21 cellular contexts compared by ENCODE assay signal in genomic region chr2:114222331-114222730, GRCh38.
"Had no signal": no experiment of that assay in that cellular context is flagged by ENCODE, and none has a peak within 500 bp of the region (broad histone marks: within the 10 kb centered on the region; RNA-seq: fewer than 3 reads in every experiment).

No MANE protein-coding gene starts in this region.

- H3K4me1 ChIP-seq: foreskin keratinocyte, left lung, parathyroid adenoma, tibial artery had no signal

- H3K9ac ChIP-seq: parathyroid adenoma had no signal

- H3K36me3 Mint-ChIP-seq: activated naive CD4-positive, alpha-beta T cell treated with anti-CD3 and anti-CD28 coated beads, Interleukin-2, amount 10 ng/mL, durations not matched to agents 7 days and 5 days; natural killer cell treated with Interleukin-12 subunit alpha and Interleukin-12 subunit beta and Interleukin-15 and Interleukin-18, amount 100 ng/mL, for 72 hours; stimulated activated effector memory CD8-positive, alpha-beta T cell treated with anti-CD3 and anti-CD28 coated beads, Interleukin-12 subunit alpha, Interleukin-12 subunit beta, amount 100 ng/mL, for 72 hours had no signal

- H3K4me3 ChIP-seq: coronary artery, left lung, tibial artery had no signal

- H3K27ac Mint-ChIP-seq: activated CD4-positive, alpha-beta memory T cell treated with anti-CD3 and anti-CD28 coated beads, Interleukin-2, amount 10 ng/mL, durations not matched to agents 7 days and 5 days; activated CD4-positive, alpha-beta T cell treated with anti-CD3 and anti-CD28 coated beads, Interleukin-2, amount 10 ng/mL, durations not matched to agents 24 days and 14 days; activated naive CD4-positive, alpha-beta T cell treated with anti-CD3 and anti-CD28 coated beads, Interleukin-2, amount 10 ng/mL, durations not matched to agents 7 days and 5 days; activated T-cell treated with anti-CD3 and anti-CD28 coated beads, Interleukin-2, amount 50 U/mL, for 72 hours; natural killer cell treated with Interleukin-12 subunit alpha and Interleukin-12 subunit beta and Interleukin-15 and Interleukin-18, amount 100 ng/mL, for 72 hours; stimulated activated effector memory CD8-positive, alpha-beta T cell treated with anti-CD3 and anti-CD28 coated beads, Interleukin-12 subunit alpha, Interleukin-12 subunit beta, amount 100 ng/mL, for 72 hours; stimulated activated naive CD8-positive, alpha-beta T cell treated with anti-CD3 and anti-CD28 coated beads, Interleukin-15, amount 100 ng/mL, for 72 hours; T-helper 17 cell had no signal

- H3K27me3 ChIP-seq: foreskin keratinocyte, left lung, tibial artery had no signal

- H3K4me1 Mint-ChIP-seq: activated CD4-positive, alpha-beta memory T cell treated with anti-CD3 and anti-CD28 coated beads, Interleukin-2, amount 10 ng/mL, durations not matched to agents 7 days and 5 days; activated CD4-positive, alpha-beta T cell treated with anti-CD3 and anti-CD28 coated beads, Interleukin-2, amount 10 ng/mL, durations not matched to agents 24 days and 14 days; activated naive CD4-positive, alpha-beta T cell treated with anti-CD3 and anti-CD28 coated beads, Interleukin-2, amount 10 ng/mL, durations not matched to agents 7 days and 5 days; stimulated activated effector memory CD8-positive, alpha-beta T cell treated with anti-CD3 and anti-CD28 coated beads, Interleukin-12 subunit alpha, Interleukin-12 subunit beta, amount 100 ng/mL, for 72 hours; stimulated activated naive CD8-positive, alpha-beta T cell treated with anti-CD3 and anti-CD28 coated beads, Interleukin-15, amount 100 ng/mL, for 72 hours; T-helper 17 cell had no signal

- H3K9me3 ChIP-seq: left lung, tibial artery had no signal

- H3K27me3 Mint-ChIP-seq: activated naive CD4-positive, alpha-beta T cell treated with anti-CD3 and anti-CD28 coated beads, Interleukin-2, amount 10 ng/mL, durations not matched to agents 7 days and 5 days had no signal

- H3K4me3 Mint-ChIP-seq: activated CD4-positive, alpha-beta memory T cell treated with anti-CD3 and anti-CD28 coated beads, Interleukin-2, amount 10 ng/mL, durations not matched to agents 7 days and 5 days; activated CD4-positive, alpha-beta T cell treated with anti-CD3 and anti-CD28 coated beads, Interleukin-2, amount 10 ng/mL, durations not matched to agents 24 days and 14 days; activated naive CD4-positive, alpha-beta T cell treated with anti-CD3 and anti-CD28 coated beads, Interleukin-2, amount 10 ng/mL, durations not matched to agents 7 days and 5 days; activated T-cell treated with anti-CD3 and anti-CD28 coated beads, Interleukin-2, amount 50 U/mL, for 72 hours; natural killer cell treated with Interleukin-12 subunit alpha and Interleukin-12 subunit beta and Interleukin-15 and Interleukin-18, amount 100 ng/mL, for 72 hours; stimulated activated effector memory CD8-positive, alpha-beta T cell treated with anti-CD3 and anti-CD28 coated beads, Interleukin-12 subunit alpha, Interleukin-12 subunit beta, amount 100 ng/mL, for 72 hours; stimulated activated naive CD8-positive, alpha-beta T cell treated with anti-CD3 and anti-CD28 coated beads, Interleukin-15, amount 100 ng/mL, for 72 hours; T-helper 17 cell had no signal

- H3K27ac ChIP-seq: coronary artery, foreskin keratinocyte, left lung, parathyroid adenoma, tibial artery had no signal

- H3K9me3 Mint-ChIP-seq: activated CD4-positive, alpha-beta memory T cell treated with anti-CD3 and anti-CD28 coated beads, Interleukin-2, amount 10 ng/mL, durations not matched to agents 7 days and 5 days; activated CD4-positive, alpha-beta T cell treated with anti-CD3 and anti-CD28 coated beads, Interleukin-2, amount 10 ng/mL, durations not matched to agents 24 days and 14 days; activated naive CD4-positive, alpha-beta T cell treated with anti-CD3 and anti-CD28 coated beads, Interleukin-2, amount 10 ng/mL, durations not matched to agents 7 days and 5 days; activated T-cell treated with anti-CD3 and anti-CD28 coated beads, Interleukin-2, amount 50 U/mL, for 72 hours; natural killer cell treated with Interleukin-12 subunit alpha and Interleukin-12 subunit beta and Interleukin-15 and Interleukin-18, amount 100 ng/mL, for 72 hours; stimulated activated naive CD8-positive, alpha-beta T cell treated with anti-CD3 and anti-CD28 coated beads, Interleukin-15, amount 100 ng/mL, for 72 hours had no signal

- DNase-seq: activated CD4-positive, alpha-beta memory T cell treated with anti-CD3 and anti-CD28 coated beads, Interleukin-2, amount 10 ng/mL, durations not matched to agents 7 days and 5 days; activated CD4-positive, alpha-beta T cell treated with anti-CD3 and anti-CD28 coated beads, Interleukin-2, amount 10 ng/mL, durations not matched to agents 24 days and 14 days; activated effector memory CD4-positive, alpha-beta T cell treated with anti-CD3 and anti-CD28 coated beads, Interleukin-2, amount 50 U/mL, for 16 hours; activated naive CD4-positive, alpha-beta T cell treated with anti-CD3 and anti-CD28 coated beads, Interleukin-2, amount 10 ng/mL, durations not matched to agents 7 days and 5 days; activated T-cell treated with anti-CD3 and anti-CD28 coated beads, Interleukin-2, amount 50 U/mL, for 72 hours; amygdala; cerebellar nuclear complex; foreskin keratinocyte; hippocampal formation; kidney glomerular epithelial cell; left lung; mammary epithelial cell; small intestine; stimulated activated CD4-positive, alpha-beta T cell treated with anti-CD3 and anti-CD28 coated beads, Interleukin-2, amount 100 ng/mL, for 24 hours; stimulated activated naive CD8-positive, alpha-beta T cell treated with anti-CD3 and anti-CD28 coated beads, Interleukin-15, amount 100 ng/mL, for 72 hours; T-helper 17 cell; tibial artery had no signal

- H3K36me3 ChIP-seq: left lung, tibial artery had no signal
